ENCODE assay signal across 16 cellular contexts in genomic region chr10:74104996-74105395, GRCh38. TPM values are rescaled to one million over a fixed set of nuclear protein-coding genes. Genes with fewer than 3 reads are reported as not detected.
DNase-seq lines count a peak whose midpoint lies in the region; ATAC-seq and TF ChIP-seq lines count a peak whose summit lies in the region.
"Had no signal": no experiment of that assay in that cellular context is flagged by ENCODE, and none has a peak within 500 bp of the region (broad histone marks: within the 10 kb centered on the region; RNA-seq: fewer than 3 reads in every experiment).

No MANE protein-coding gene starts in this region.

- H3K9me3 ChIP-seq in Panc1 (ENCODE audit: control insufficient read depth, insufficient read depth, low read depth, low read length) (no peaks in the 10 kb centered on the region), body of pancreas (no peaks in the 10 kb centered on the region)
- H3K9me3 ChIP-seq: A549, Caco-2 had no signal

- POLR2A ChIA-PET in Panc1 (lab: Charles Lee), result no interaction called here

- H3K27ac Mint-ChIP-seq in mesothelial cell of epicardium, result peak overlapping the region; percentile 47

- CTCF ChIA-PET in Panc1 (lab: Charles Lee), result no interaction called here

- H3K4me1 ChIP-seq in Panc1 (ENCODE audit: control insufficient read depth, insufficient read depth, low read length), result no peaks in the 10 kb centered on the region
- H3K4me1 ChIP-seq in body of pancreas, result no peaks in the 10 kb centered on the region
- H3K4me1 ChIP-seq: A549, Caco-2 had no signal

- H3K4me3 Mint-ChIP-seq in mesothelial cell of epicardium, result no peak overlapping the region
- H3K4me3 Mint-ChIP-seq: CD8-positive, alpha-beta memory T cell had no signal

- TF ChIP-seq CTCF in Panc1 (IDR thresholded peaks at IDR 0.05) (no peak), mesothelial cell of epicardium (IDR thresholded peaks at IDR 0.05; ENCODE audit: unreplicated experiment) (no peak), body of pancreas (IDR thresholded peaks at IDR 0.05) (no peak)

- intact Hi-C loops in Panc1 (cut with micrococcal nuclease; ENCODE audit: unreplicated experiment), result no loop called here
- intact Hi-C loops in body of pancreas (cut with DNase I), result no loop called here

- in situ Hi-C loops in G401 (cut with HindIII; ENCODE audit: low sequenced_read_pairs) (no loop called here), Panc1 (cut with HindIII; ENCODE audit: low pct_unique_long_range_greater_than_20kb, low sequenced_read_pairs) (no loop called here), KBM-7 (cut with MboI; ENCODE audit: low pct_unique_long_range_greater_than_20kb, low sequenced_read_pairs) (no loop called here)

- H3K36me3 Mint-ChIP-seq in mesothelial cell of epicardium, result peaks cover 55% of the 10 kb centered on the region

- no peak for TF ChIP-seq POLR2A in body of pancreas (IDR thresholded peaks at IDR 0.05)

- ATAC-seq in Panc1, result no peak
- ATAC-seq in GM18867 (IDR thresholded peaks at IDR 0.05; ENCODE audit: unreplicated experiment), result no peak
- ATAC-seq in body of pancreas, result no peak
- ATAC-seq: A549, HCT116 had no signal

- H3K27me3 ChIP-seq in Panc1 (ENCODE audit: control insufficient read depth, insufficient read depth, low read length) (no peaks in the 10 kb centered on the region), body of pancreas (no peaks in the 10 kb centered on the region)

- DNase-seq in G401 (ENCODE audit: low spot score) (peak; percentile 80), Panc1 (ENCODE audit: low read depth, low spot score) (no peak), cerebellar cortex (ENCODE audit: low spot score) (peak; percentile 75), mesothelial cell of epicardium (ENCODE audit: low spot score in 2 of 2, unreplicated experiment in 2 of 2) (no peak), NCI-H146 (lab: John Stamatoyannopoulos, UW) (no peak), KBM-7 (no peak), body of pancreas (no peak)
- DNase-seq: Caco-2; CD8-positive, alpha-beta memory T cell; DND-41; GF-D8; GM23248; IMR-90 had no signal

- H3K27ac ChIP-seq in Panc1 (ENCODE audit: low read length) (no peak overlapping the region), body of pancreas (no peak overlapping the region)
- H3K27ac ChIP-seq: A549, GM23248 had no signal

- 76 to 88% methylated on average over 6 to 8 of the region's 8 CpGs for WGBS in body of pancreas, 2 donors

- BruUV-seq in Panc1 (replicated peaks; lab: Mats Ljungman, UMichigan), result TSS peak; percentile 4

- no peaks in the 10 kb centered on the region for H3K27me3 Mint-ChIP-seq in mesothelial cell of epicardium (ENCODE audit: low read depth)
- H3K27me3 Mint-ChIP-seq: CD8-positive, alpha-beta memory T cell had no signal

- peaks cover 61% of the 10 kb centered on the region for H3K36me3 ChIP-seq in Panc1 (ENCODE audit: control insufficient read depth, insufficient read depth, low read length)
- H3K36me3 ChIP-seq in body of pancreas (replicated peaks in 1 of 2; ENCODE audit: insufficient read depth in 1 of 2, low read depth in 2 of 2), result peaks cover 0 to 35% of the 10 kb centered on the region in 2 donors

- H3K9me3 Mint-ChIP-seq in mesothelial cell of epicardium, result no peaks in the 10 kb centered on the region
- H3K9me3 Mint-ChIP-seq: CD8-positive, alpha-beta memory T cell had no signal

- no peaks in the 10 kb centered on the region for H3K4me1 Mint-ChIP-seq in mesothelial cell of epicardium

- no peak overlapping the region for H3K4me3 ChIP-seq in Panc1 (ENCODE audit: low read depth in 2 of 2, low read length in 2 of 2)
- no peak overlapping the region for H3K4me3 ChIP-seq in body of pancreas
- H3K4me3 ChIP-seq: A549, GM23248 had no signal

RNA-seq across cellular contexts. Expression of gene AP3M1, which starts 45.6 kb away (rescaled TPM):
- total RNA-seq in G401 (2014; rRNA removed; shearing (Covaris generic)), result 4.0 and 10.9 TPM in 2 replicates
- total RNA-seq in Panc1 (2021; ENCODE audit: unreplicated experiment), result 51.5 TPM
- 32.6 TPM for polyA plus RNA-seq in Panc1 (2012; ENCODE audit: insufficient read length)
- total RNA-seq in mesothelial cell of epicardium, result 47.6 to 49.4 TPM (median 48.7 TPM) in 3 replicates
- 10 to 100 TPM in 1 of 2 donors, 1 to 10 TPM in 1; 7.9 to 17.1 TPM for total RNA-seq in body of pancreas

RNA-seq across cellular contexts. Expression of gene ADK, which starts 46.0 kb away (rescaled TPM):
- 96.2 and 99.5 TPM in 2 replicates for total RNA-seq in G401 (2014; rRNA removed; shearing (Covaris generic))
- total RNA-seq in Panc1 (2021; ENCODE audit: unreplicated experiment) (64.5 TPM), mesothelial cell of epicardium (25.0 to 26.2 TPM (median 26.2 TPM) in 3 replicates), body of pancreas (10 to 100 TPM; 12.9 to 18.7 TPM)
- 52.6 TPM for polyA plus RNA-seq in Panc1 (2012; ENCODE audit: insufficient read length)

Comparison
In these comparisons a context has a peak if more than half of its experiments do, and no peak if none do; other contexts are left out.
1. DNase-seq: peak in G401 (single experiment) and cerebellar cortex (single experiment); none in Panc1 (single experiment), mesothelial cell of epicardium (0 of 2), NCI-H146 (single experiment), KBM-7 (single experiment) and body of pancreas (0 of 4).